10 cellular contexts compared by ENCODE assay signal in genomic region chr3:105906834-105907233, GRCh38. TPM values are rescaled to one million over a fixed set of nuclear protein-coding genes. Genes with fewer than 3 reads are reported as not detected.
A peak's percentile ranks its signal among the peaks of the same experiment; 100 is the strongest.
DNase-seq lines count a peak whose midpoint lies in the region; ATAC-seq and TF ChIP-seq lines count a peak whose summit lies in the region.
"Had no signal": no experiment of that assay in that cellular context is flagged by ENCODE, and none has a peak within 500 bp of the region (broad histone marks: within the 10 kb centered on the region; RNA-seq: fewer than 3 reads in every experiment).

No MANE protein-coding gene starts in this region.

- H3K27ac Mint-ChIP-seq in endothelial cell (ENCODE audit: unreplicated experiment) = no peak overlapping the region
- H3K27ac Mint-ChIP-seq: activated T-cell treated with anti-CD3 and anti-CD28 coated beads, Interleukin-2, amount 50 U/mL, for 72 hours; T-helper 17 cell had no signal

- peak; percentile 10 to 92 (median 53) for TF ChIP-seq EP300 in sigmoid colon (IDR thresholded peaks at IDR 0.05)

- peaks cover 42% of the 10 kb centered on the region for H3K4me1 ChIP-seq in adipocyte (ENCODE audit: control insufficient read depth, insufficient read depth, low read length)
- peaks cover 0 to 38% (median 28%) of the 10 kb centered on the region in 12 donors for H3K4me1 ChIP-seq in heart left ventricle
- peaks cover 0 to 9% (median 3%) of the 10 kb centered on the region in 4 donors for H3K4me1 ChIP-seq in sigmoid colon

- TF ChIP-seq POLR2A in heart left ventricle (IDR thresholded peaks at IDR 0.05) = no peak
- no peak for TF ChIP-seq POLR2A in sigmoid colon (IDR thresholded peaks at IDR 0.05)

- WGBS in heart left ventricle, 4 donors = 2 to 14% (median 5%) methylated on average over 4 of the region's 4 CpGs
- 67 to 82% methylated on average over 4 of the region's 4 CpGs for WGBS in sigmoid colon, 2 donors

- H3K27ac ChIP-seq in heart left ventricle (peak overlapping the region; percentile 52 to 77 (median 68)), sigmoid colon (peak overlapping the region; percentile 7 to 68 (median 60))

- peaks cover 3% of the 10 kb centered on the region for H3K27me3 Mint-ChIP-seq in endothelial cell (ENCODE audit: unreplicated experiment)
- H3K27me3 Mint-ChIP-seq: T-helper 17 cell had no signal

- H3K9me3 ChIP-seq in adipocyte (ENCODE audit: control insufficient read depth, low read length) (no peaks in the 10 kb centered on the region), heart left ventricle (no peaks in the 10 kb centered on the region), sigmoid colon (no peaks in the 10 kb centered on the region)

- H3K4me3 Mint-ChIP-seq in endothelial cell (ENCODE audit: unreplicated experiment) = no peak overlapping the region
- H3K4me3 Mint-ChIP-seq: activated T-cell treated with anti-CD3 and anti-CD28 coated beads, Interleukin-2, amount 50 U/mL, for 72 hours; T-helper 17 cell had no signal

- DNase-seq in EL (peak; percentile 59), adipocyte (ENCODE audit: low read depth) (peak; percentile 80), heart left ventricle (peak in 4 of 5 donors; percentile 33 to 70 (median 68)), sigmoid colon (peak; percentile 87), endothelial cell (ENCODE audit: low spot score) (no peak), COR-L47 (lab: John Stamatoyannopoulos, UW) (no peak), D341Med (ENCODE audit: low spot score) (no peak)
- DNase-seq: activated T-cell treated with anti-CD3 and anti-CD28 coated beads, Interleukin-2, amount 50 U/mL, for 72 hours; T-helper 17 cell had no signal

- no peaks in the 10 kb centered on the region for H3K9me3 Mint-ChIP-seq in endothelial cell (ENCODE audit: unreplicated experiment)

- TF ChIP-seq CTCF in heart left ventricle (IDR thresholded peaks at IDR 0.05) = no peak
- no peak for TF ChIP-seq CTCF in sigmoid colon (IDR thresholded peaks at IDR 0.05)
- no peak for TF ChIP-seq CTCF in endothelial cell (IDR thresholded peaks at IDR 0.05; ENCODE audit: unreplicated experiment)

- no peaks in the 10 kb centered on the region for H3K4me1 Mint-ChIP-seq in endothelial cell (ENCODE audit: unreplicated experiment)
- H3K4me1 Mint-ChIP-seq: T-helper 17 cell had no signal

- H3K4me3 ChIP-seq in adipocyte (ENCODE audit: low read length) = peak overlapping the region; percentile 62
- no peak overlapping the region for H3K4me3 ChIP-seq in heart left ventricle
- H3K4me3 ChIP-seq in sigmoid colon = no peak overlapping the region

- ATAC-seq in heart left ventricle = peak; percentile 92 to 96 (median 94)
- no peak for ATAC-seq in GM21576 (IDR thresholded peaks at IDR 0.05; ENCODE audit: unreplicated experiment)
- ATAC-seq: activated T-cell treated with anti-CD3 and anti-CD28 coated beads, Interleukin-2, amount 50 U/mL, for 72 hours; T-helper 17 cell had no signal

- intact Hi-C loops in heart left ventricle (cut with DNase I) = loop anchor here in 3 of 10 donors (2.0 to 5.0 kb wide), 2 partner anchors 38 to 40 kb away; partner anchors contain the start of gene CBLB (in 3 of the 3)
- intact Hi-C loops in sigmoid colon (cut with DNase I) = no loop called here

- H3K36me3 Mint-ChIP-seq in endothelial cell (ENCODE audit: low read depth, unreplicated experiment) = no peaks in the 10 kb centered on the region

- H3K36me3 ChIP-seq in adipocyte (ENCODE audit: control insufficient read depth, insufficient read depth, low read length, severe bottlenecking) (no peaks in the 10 kb centered on the region), heart left ventricle (no peaks in the 10 kb centered on the region), sigmoid colon (no peaks in the 10 kb centered on the region)

- peak overlapping the region; percentile 71 for H3K9ac ChIP-seq in adipocyte (ENCODE audit: low read length)

- H3K27me3 ChIP-seq in adipocyte (replicated peaks; ENCODE audit: control insufficient read depth, insufficient read depth, low read length) (no peaks in the 10 kb centered on the region), heart left ventricle (no peaks in the 10 kb centered on the region), sigmoid colon (no peaks in the 10 kb centered on the region)

RNA-seq across cellular contexts. Expression of gene CBLB, which starts 38.0 kb away (rescaled TPM):
- total RNA-seq in heart left ventricle (10 to 100 TPM; 30.0 to 74.4 (median 44.8) TPM), sigmoid colon (10 to 100 TPM; 27.4 to 55.9 (median 48.3) TPM), endothelial cell (ENCODE audit: unreplicated experiment) (62.0 TPM)
- polyA plus RNA-seq in heart left ventricle (10 to 100 TPM; 18.6 to 25.4 TPM), sigmoid colon (10 to 100 TPM in 2 of 3 donors, 1 to 10 TPM in 1; 9.6 to 16.6 (median 15.2) TPM)

Comparison
In these comparisons a context has a peak if more than half of its experiments do, and no peak if none do; other contexts are left out.
1. DNase-seq: peak in EL (single experiment), adipocyte (single experiment), heart left ventricle (4 of 5) and sigmoid colon (single experiment); none in endothelial cell (single experiment), COR-L47 (single experiment) and D341Med (single experiment).